ENCODE assay signal across 27 cellular contexts in the genomic region with DNA sequence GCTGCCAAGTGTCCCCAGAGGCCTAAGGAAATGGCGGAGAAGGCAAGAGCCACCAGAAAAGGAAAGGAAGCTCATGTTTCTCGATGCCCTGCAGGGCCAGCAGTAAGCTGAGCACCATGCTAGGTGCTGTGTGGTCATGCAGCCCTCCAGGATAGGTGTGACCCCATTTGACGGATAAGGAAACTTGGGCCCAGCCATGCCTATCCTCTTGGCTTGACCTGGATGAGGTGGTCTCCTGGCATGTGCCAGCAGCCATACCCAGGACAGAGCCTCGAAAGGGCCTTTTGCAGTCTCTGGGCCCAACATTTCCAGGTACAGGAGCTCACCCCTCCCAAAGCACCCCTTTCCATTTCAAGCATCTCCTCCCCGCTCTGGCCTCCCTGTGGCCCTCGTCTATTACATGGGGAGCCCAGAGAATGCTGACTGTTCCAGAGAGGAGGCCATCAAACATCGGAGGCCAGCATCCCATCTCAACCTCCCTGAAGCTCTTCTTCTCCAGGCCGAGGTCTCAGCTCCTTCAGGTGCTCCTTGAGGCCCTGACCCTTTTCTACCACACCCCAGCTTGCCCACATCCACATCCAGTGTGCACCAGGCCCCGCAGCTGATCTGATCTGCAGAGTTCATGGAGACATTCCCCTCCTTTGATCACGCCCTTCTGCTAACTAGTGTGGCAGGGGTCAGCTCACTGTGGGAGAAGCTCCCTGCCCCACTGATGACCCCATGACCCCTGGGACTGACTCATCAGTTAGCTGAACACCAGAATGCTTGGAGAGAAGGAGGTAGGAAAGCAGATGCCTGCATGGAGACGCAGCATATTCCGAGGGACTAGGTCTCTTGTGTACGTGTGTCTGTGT.
DNase-seq lines count a peak whose midpoint lies in the region; ATAC-seq and TF ChIP-seq lines count a peak whose summit lies in the region.
"Had no signal": no experiment of that assay in that cellular context is flagged by ENCODE, and none has a peak within 500 bp of the region (broad histone marks: within the 10 kb centered on the region; RNA-seq: fewer than 3 reads in every experiment).

No MANE protein-coding gene starts in this region.

- no peak for ATAC-seq in lower lobe of right lung
- no peak for ATAC-seq in naive thymus-derived CD4-positive, alpha-beta T cell
- ATAC-seq: activated CD4-positive, CD25-positive, alpha-beta regulatory T cell treated with anti-CD3 and anti-CD28 coated beads, Interleukin-2, amount 50 U/mL, for 24 hours; activated T-cell treated with anti-CD3 and anti-CD28 coated beads, Interleukin-2, amount 50 U/mL, for 72 hours; T-cell had no signal

- TF ChIP-seq POLR2A in stomach (IDR thresholded peaks at IDR 0.05) = no peak

- H3K9ac ChIP-seq in smooth muscle cell (ENCODE audit: low read depth) = no peak overlapping the region

- CTCF ChIA-PET in CD4-positive, alpha-beta memory T cell (lab: Charles Lee; ENCODE audit: partially characterized antibody) = interaction anchor here (1.8 to 6.6 kb wide), 2 partner anchors 8 kb away, joined by 8 to 74 read pairs; no protein-coding TSS in a partner anchor
- CTCF ChIA-PET in naive thymus-derived CD4-positive, alpha-beta T cell (lab: Charles Lee) = interaction anchor here (0.8 to 1.4 kb wide), 2 partner anchors 9 to 1104 kb away, joined by 3 to 5 read pairs; no protein-coding TSS in a partner anchor

- DNase-seq in ELF-1 (ENCODE audit: low read depth, low spot score) (peak; percentile 63), lower lobe of right lung (no peak), stomach (peak; percentile 22), smooth muscle cell (lab: John Stamatoyannopoulos, UW; ENCODE audit: unreplicated experiment) (no peak)
- peak; percentile 39 for DNase-seq in activated CD8-positive, alpha-beta memory T cell treated with anti-CD3 and anti-CD28 coated beads, Interleukin-2, amount 50 U/mL, for 48 hours
- DNase-seq in stimulated activated CD4-positive, alpha-beta T cell treated with anti-CD3 and anti-CD28 coated beads, Interleukin-2, amount 100 ng/mL, for 24 hours = no peak
- DNase-seq in CD4-positive, alpha-beta memory T cell = no peak
- no peak for DNase-seq in naive thymus-derived CD4-positive, alpha-beta T cell
- DNase-seq: activated CD4-positive, alpha-beta memory T cell treated with anti-CD3 and anti-CD28 coated beads, Interleukin-2, amount 10 ng/mL, durations not matched to agents 7 days and 5 days; activated naive CD4-positive, alpha-beta T cell treated with anti-CD3 and anti-CD28 coated beads for 36 hours; activated T-cell treated with anti-CD3 and anti-CD28 coated beads, Interleukin-2, amount 50 U/mL, for 72 hours; amniotic stem cell; CD4-positive, CD25-positive, alpha-beta regulatory T cell; HCEC 1CT; heart right ventricle; immature natural killer cell; KBM-7; left ventricle myocardium inferior; NCI-H226; PC-9; SIG-M5; stimulated activated CD4-positive, alpha-beta T cell treated with anti-CD3 and anti-CD28 coated beads, Interleukin-4, amount 100 ng/mL, for 4 hours; T-cell had no signal

- H3F3A ChIP-seq in smooth muscle cell (ENCODE audit: low read depth) = peaks cover 35% of the 10 kb centered on the region

- peak overlapping the region; percentile 13 for H3K27ac ChIP-seq in lower lobe of right lung
- H3K27ac ChIP-seq in stomach = peak overlapping the region in 1 of 5 donors; percentile 27
- H3K27ac ChIP-seq in smooth muscle cell (ENCODE audit: low read depth) = no peak overlapping the region
- H3K27ac ChIP-seq in CD4-positive, alpha-beta memory T cell (ENCODE audit: low read depth, low read length) = no peak overlapping the region
- H3K27ac ChIP-seq in naive thymus-derived CD4-positive, alpha-beta T cell (ENCODE audit: low read depth, low read length) = no peak overlapping the region
- H3K27ac ChIP-seq: left ventricle myocardium inferior, PC-9 had no signal

- POLR2A ChIA-PET in CD4-positive, alpha-beta memory T cell (lab: Charles Lee; ENCODE audit: partially characterized antibody) = no interaction called here
- POLR2A ChIA-PET in naive thymus-derived CD4-positive, alpha-beta T cell (lab: Charles Lee) = no interaction called here

- H3K4me1 Mint-ChIP-seq in CD4-positive, alpha-beta memory T cell = peaks cover 4 to 12% (median 8%) of the 10 kb centered on the region in 4 donors
- peaks cover 6 to 25% (median 8%) of the 10 kb centered on the region in 7 donors for H3K4me1 Mint-ChIP-seq in naive thymus-derived CD4-positive, alpha-beta T cell

- peaks cover 59% of the 10 kb centered on the region for H3K4me1 ChIP-seq in lower lobe of right lung
- H3K4me1 ChIP-seq in stomach = peaks cover 0 to 42% (median 9%) of the 10 kb centered on the region in 4 donors
- no peaks in the 10 kb centered on the region for H3K4me1 ChIP-seq in smooth muscle cell (ENCODE audit: low read depth)
- no peaks in the 10 kb centered on the region for H3K4me1 ChIP-seq in CD4-positive, alpha-beta memory T cell (ENCODE audit: insufficient read depth, low read length)
- no peaks in the 10 kb centered on the region for H3K4me1 ChIP-seq in naive thymus-derived CD4-positive, alpha-beta T cell (ENCODE audit: control insufficient read depth in 2 of 2, insufficient read depth in 2 of 2, low read length in 2 of 2)

- H3K9me3 Mint-ChIP-seq in CD4-positive, alpha-beta memory T cell = no peaks in the 10 kb centered on the region
- peaks cover 0 to 3% (median 0%) of the 10 kb centered on the region in 11 donors for H3K9me3 Mint-ChIP-seq in naive thymus-derived CD4-positive, alpha-beta T cell
- H3K9me3 Mint-ChIP-seq: activated CD4-positive, alpha-beta memory T cell treated with anti-CD3 and anti-CD28 coated beads, Interleukin-2, amount 10 ng/mL, durations not matched to agents 7 days and 5 days; activated naive CD4-positive, alpha-beta T cell treated with anti-CD3 and anti-CD28 coated beads for 36 hours; activated T-cell treated with anti-CD3 and anti-CD28 coated beads, Interleukin-2, amount 50 U/mL, for 72 hours; CD4-positive, CD25-positive, alpha-beta regulatory T cell; immature natural killer cell; neural crest cell; stimulated activated naive CD8-positive, alpha-beta T cell treated with anti-CD3 and anti-CD28 coated beads, Interleukin-15, Interleukin-2, amounts not matched to agents 100 ng/mL and 50 ng/mL, for 24 hours; T-cell had no signal

- no peak overlapping the region for H3K27ac Mint-ChIP-seq in CD4-positive, alpha-beta memory T cell
- H3K27ac Mint-ChIP-seq in naive thymus-derived CD4-positive, alpha-beta T cell = no peak overlapping the region
- H3K27ac Mint-ChIP-seq: activated CD4-positive, alpha-beta memory T cell treated with anti-CD3 and anti-CD28 coated beads, Interleukin-2, amount 10 ng/mL, durations not matched to agents 7 days and 5 days; activated naive CD4-positive, alpha-beta T cell treated with anti-CD3 and anti-CD28 coated beads for 36 hours; activated T-cell treated with anti-CD3 and anti-CD28 coated beads, Interleukin-2, amount 50 U/mL, for 72 hours; CD4-positive, CD25-positive, alpha-beta regulatory T cell; dendritic cell treated with granulocyte-macrophage colony-stimulating factor and Interleukin-4, amounts not matched to agents 40 ng/mL and 50 ng/mL, for 4 days; immature natural killer cell; stimulated activated naive CD8-positive, alpha-beta T cell treated with anti-CD3 and anti-CD28 coated beads, Interleukin-15, Interleukin-2, amounts not matched to agents 100 ng/mL and 50 ng/mL, for 24 hours; T-cell had no signal

- H3K27me3 ChIP-seq in lower lobe of right lung (ENCODE audit: low read depth) = no peaks in the 10 kb centered on the region
- no peaks in the 10 kb centered on the region for H3K27me3 ChIP-seq in stomach
- no peaks in the 10 kb centered on the region for H3K27me3 ChIP-seq in smooth muscle cell (ENCODE audit: low read depth)
- no peaks in the 10 kb centered on the region for H3K27me3 ChIP-seq in CD4-positive, alpha-beta memory T cell (ENCODE audit: insufficient read depth, low read length)
- H3K27me3 ChIP-seq in naive thymus-derived CD4-positive, alpha-beta T cell (ENCODE audit: control insufficient read depth in 2 of 2, insufficient read depth in 2 of 2, low read length in 2 of 2) = no peaks in the 10 kb centered on the region
- H3K27me3 ChIP-seq: heart right ventricle had no signal

- H3K79me2 ChIP-seq in smooth muscle cell (ENCODE audit: low read depth) = no peaks in the 10 kb centered on the region

- H3K36me3 ChIP-seq in lower lobe of right lung (peaks cover 9% of the 10 kb centered on the region), stomach (peaks cover 0 to 6% (median 0%) of the 10 kb centered on the region in 4 donors), smooth muscle cell (ENCODE audit: low read depth) (no peaks in the 10 kb centered on the region)
- H3K36me3 ChIP-seq in CD4-positive, alpha-beta memory T cell (ENCODE audit: insufficient read depth, low read length) = no peaks in the 10 kb centered on the region
- H3K36me3 ChIP-seq in naive thymus-derived CD4-positive, alpha-beta T cell (ENCODE audit: control insufficient read depth in 2 of 3, insufficient read depth in 3 of 3, low read length in 3 of 3) = no peaks in the 10 kb centered on the region

- no peaks in the 10 kb centered on the region for H3K27me3 Mint-ChIP-seq in CD4-positive, alpha-beta memory T cell
- no peaks in the 10 kb centered on the region for H3K27me3 Mint-ChIP-seq in naive thymus-derived CD4-positive, alpha-beta T cell
- H3K27me3 Mint-ChIP-seq: activated CD4-positive, alpha-beta memory T cell treated with anti-CD3 and anti-CD28 coated beads, Interleukin-2, amount 10 ng/mL, durations not matched to agents 7 days and 5 days; CD4-positive, CD25-positive, alpha-beta regulatory T cell; stimulated activated naive CD8-positive, alpha-beta T cell treated with anti-CD3 and anti-CD28 coated beads, Interleukin-15, Interleukin-2, amounts not matched to agents 100 ng/mL and 50 ng/mL, for 24 hours; T-cell had no signal

- H2AFZ ChIP-seq in smooth muscle cell (ENCODE audit: low read depth) = no peak overlapping the region
- H2AFZ ChIP-seq: PC-9 had no signal

- no peaks in the 10 kb centered on the region for H3K36me3 Mint-ChIP-seq in CD4-positive, alpha-beta memory T cell
- no peaks in the 10 kb centered on the region for H3K36me3 Mint-ChIP-seq in naive thymus-derived CD4-positive, alpha-beta T cell
- H3K36me3 Mint-ChIP-seq: CD4-positive, CD25-positive, alpha-beta regulatory T cell; immature natural killer cell; T-cell had no signal

- H3K9me3 ChIP-seq in lower lobe of right lung = no peaks in the 10 kb centered on the region
- no peaks in the 10 kb centered on the region for H3K9me3 ChIP-seq in stomach
- H3K9me3 ChIP-seq in smooth muscle cell (replicated peaks; ENCODE audit: low read depth) = no peaks in the 10 kb centered on the region
- no peaks in the 10 kb centered on the region for H3K9me3 ChIP-seq in CD4-positive, alpha-beta memory T cell (ENCODE audit: control insufficient read depth in 1 of 2, low read length in 2 of 2)
- H3K9me3 ChIP-seq in naive thymus-derived CD4-positive, alpha-beta T cell (ENCODE audit: control insufficient read depth in 2 of 3, low read length in 3 of 3) = no peaks in the 10 kb centered on the region
- H3K9me3 ChIP-seq: heart right ventricle, left ventricle myocardium inferior had no signal

- TF ChIP-seq CTCF in lower lobe of right lung (IDR thresholded peaks at IDR 0.05) (no peak), stomach (IDR thresholded peaks at IDR 0.05) (no peak), smooth muscle cell (IDR thresholded peaks at IDR 0.05; ENCODE audit: borderline replicate concordance, insufficient read depth, poor library complexity, severe bottlenecking) (no peak)

- H3K4me2 ChIP-seq in smooth muscle cell = no peak overlapping the region
- H3K4me2 ChIP-seq: PC-9 had no signal

- no peak overlapping the region for H3K4me3 ChIP-seq in lower lobe of right lung
- H3K4me3 ChIP-seq in stomach = no peak overlapping the region
- no peak overlapping the region for H3K4me3 ChIP-seq in smooth muscle cell
- H3K4me3 ChIP-seq in CD4-positive, alpha-beta memory T cell (ENCODE audit: low read length in 2 of 2) = no peak overlapping the region
- H3K4me3 ChIP-seq in naive thymus-derived CD4-positive, alpha-beta T cell (ENCODE audit: low read length) = no peak overlapping the region
- H3K4me3 ChIP-seq: heart right ventricle, left ventricle myocardium inferior, PC-9 had no signal

- H4K20me1 ChIP-seq in smooth muscle cell (ENCODE audit: low read depth) = peaks cover 19% of the 10 kb centered on the region

- WGBS in stomach, 5 donors = 84 to 89% (median 87%) methylated on average over 13 of the region's 13 CpGs
- WGBS in smooth muscle cell (ENCODE audit: low lambda C conversion rate) = 79% methylated on average over 13 of the region's 13 CpGs

- no peak overlapping the region for H3K4me3 Mint-ChIP-seq in CD4-positive, alpha-beta memory T cell
- no peak overlapping the region for H3K4me3 Mint-ChIP-seq in naive thymus-derived CD4-positive, alpha-beta T cell
- H3K4me3 Mint-ChIP-seq: activated CD4-positive, alpha-beta memory T cell treated with anti-CD3 and anti-CD28 coated beads, Interleukin-2, amount 10 ng/mL, durations not matched to agents 7 days and 5 days; activated naive CD4-positive, alpha-beta T cell treated with anti-CD3 and anti-CD28 coated beads for 36 hours; activated T-cell treated with anti-CD3 and anti-CD28 coated beads, Interleukin-2, amount 50 U/mL, for 72 hours; CD4-positive, CD25-positive, alpha-beta regulatory T cell; dendritic cell treated with granulocyte-macrophage colony-stimulating factor and Interleukin-4, amounts not matched to agents 40 ng/mL and 50 ng/mL, for 4 days; immature natural killer cell; neural crest cell; stimulated activated naive CD8-positive, alpha-beta T cell treated with anti-CD3 and anti-CD28 coated beads, Interleukin-15, Interleukin-2, amounts not matched to agents 100 ng/mL and 50 ng/mL, for 24 hours; T-cell had no signal

- TF ChIP-seq EP300 in stomach (IDR thresholded peaks at IDR 0.05) = no peak

- intact Hi-C loops in lower lobe of right lung (cut with DNase I) (loop anchor here (10.0 kb wide), 1 partner anchor 200 kb away; no protein-coding TSS in a partner anchor), stomach (cut with DNase I; ENCODE audit: low total_unique reads) (loop anchor here (5.0 kb wide), 1 partner anchor 93 kb away; no protein-coding TSS in a partner anchor)
- intact Hi-C loops in CD4-positive, alpha-beta memory T cell (cut with micrococcal nuclease) = no loop called here
- intact Hi-C loops in naive thymus-derived CD4-positive, alpha-beta T cell (cut with micrococcal nuclease) = no loop called here

Comparison
In these comparisons a context has a peak if more than half of its experiments do, and no peak if none do; other contexts are left out.
1. DNase-seq: peak in ELF-1 (single experiment), activated CD8-positive, alpha-beta memory T cell treated with anti-CD3 and anti-CD28 coated beads, Interleukin-2, amount 50 U/mL, for 48 hours (single experiment) and stomach (single experiment); none in lower lobe of right lung (single experiment), smooth muscle cell (single experiment), stimulated activated CD4-positive, alpha-beta T cell treated with anti-CD3 and anti-CD28 coated beads, Interleukin-2, amount 100 ng/mL, for 24 hours (0 of 2), CD4-positive, alpha-beta memory T cell (0 of 5) and naive thymus-derived CD4-positive, alpha-beta T cell (0 of 9).
2. intact Hi-C loops: an anchor here in lower lobe of right lung (10.0 kb wide) and stomach (5.0 kb wide); none called in CD4-positive, alpha-beta memory T cell and naive thymus-derived CD4-positive, alpha-beta T cell.